Comparison of ENCODE assay signal across 8 cellular contexts in genomic region chr9:75001719-75002421, GRCh38. TPM values are rescaled to one million over a fixed set of nuclear protein-coding genes. Genes with fewer than 3 reads are reported as not detected.
DNase-seq lines count a peak whose midpoint lies in the region; FAIRE-seq and TF ChIP-seq lines count a peak whose summit lies in the region.

No MANE protein-coding gene starts in this region.

- peak overlapping the region; percentile 92 for H2AFZ ChIP-seq in H1 (ENCODE audit: low read length)

- no peaks in the 10 kb centered on the region for H3K79me1 ChIP-seq in H1 (ENCODE audit: low read depth, low read length)
- H3K79me1 ChIP-seq in mesendoderm (ENCODE audit: low read length), result no peaks in the 10 kb centered on the region

- peak; percentile 90 for FAIRE-seq in H1 (lab: Jason Lieb, UNC)

- H3K23me2 ChIP-seq in H1 (ENCODE audit: low read depth, low read length), result no peaks in the 10 kb centered on the region

- H3K79me2 ChIP-seq in H1 (ENCODE audit: control insufficient read depth in 1 of 2, insufficient read depth in 2 of 2, low read length in 2 of 2) (peaks cover 0 to 2% of the 10 kb centered on the region in 2 experiments; a peak in 1 of 4 replicates), mesendoderm (ENCODE audit: control insufficient read depth, insufficient read depth, low read length) (no peaks in the 10 kb centered on the region)

- H3K4ac ChIP-seq in H1 (replicated peaks; ENCODE audit: insufficient read length, low read depth, low read length), result no peak overlapping the region
- no peak overlapping the region for H3K4ac ChIP-seq in mesendoderm (ENCODE audit: low read depth, low read length)

- H2BK20ac ChIP-seq in H1 (ENCODE audit: low read length), result no peak overlapping the region

- H2BK12ac ChIP-seq in H1 (ENCODE audit: low read depth, low read length), result no peak overlapping the region

- H3K9ac ChIP-seq in H1 (replicated peaks in 1 of 4; ENCODE audit: extremely low read depth in 1 of 4, low read depth in 3 of 4, low read length in 3 of 4) (no peak overlapping the region), mesendoderm (ENCODE audit: low read length) (peak overlapping the region; percentile 6)

- H3K27me3 ChIP-seq in H1 (replicated peaks in 1 of 4; ENCODE audit: control insufficient read depth in 3 of 4, extremely low read depth in 1 of 4, insufficient read depth in 3 of 4, low read length in 3 of 4) (no peaks in the 10 kb centered on the region), mesendoderm (ENCODE audit: insufficient read depth, low read length, poor library complexity) (no peaks in the 10 kb centered on the region)

- no peak for TF ChIP-seq EP300 in H1 (IDR thresholded peaks at IDR 0.05; ENCODE audit: borderline replicate concordance in 1 of 2, low read depth in 2 of 2, low read length in 2 of 2)

- TF ChIP-seq RAD21 in H1 (IDR thresholded peaks at IDR 0.05 in 1 of 2, conservative IDR thresholded peaks at IDR 0.05 in 1 of 2; ENCODE audit: low read depth in 2 of 2, low read length in 2 of 2), result peak; percentile 80 to 82

- no peaks in the 10 kb centered on the region for H3K9me3 ChIP-seq in H1 (ENCODE audit: insufficient read depth in 2 of 2, low read depth in 1 of 2, low read length in 1 of 2)

- no peak overlapping the region for H3K27ac ChIP-seq in H1 (ENCODE audit: low read depth, low read length)
- no peak overlapping the region for H3K27ac ChIP-seq in mesendoderm (ENCODE audit: low read depth, low read length)

- H3K56ac ChIP-seq in H1 (replicated peaks; ENCODE audit: insufficient read length, low read depth, low read length) (no peak overlapping the region), mesendoderm (ENCODE audit: low read length) (no peak overlapping the region)

- H2AK5ac ChIP-seq in H1 (ENCODE audit: low read depth, low read length) (no peak overlapping the region), mesendoderm (ENCODE audit: low read length) (no peak overlapping the region)

- H3K36me3 ChIP-seq in H1 (ENCODE audit: control insufficient read depth in 2 of 4, insufficient read depth in 4 of 4, low read length in 3 of 4) (peaks cover 0 to 2% (median under 1%) of the 10 kb centered on the region in 4 experiments; a peak in 4 of 8 replicates), mesendoderm (ENCODE audit: control insufficient read depth, insufficient read depth, low read length) (no peaks in the 10 kb centered on the region)

- no peak overlapping the region for H2BK5ac ChIP-seq in H1 (ENCODE audit: low read depth, low read length)
- H2BK5ac ChIP-seq in mesendoderm (ENCODE audit: low read length), result no peak overlapping the region

- H4K5ac ChIP-seq in H1 (ENCODE audit: insufficient read length, low read depth, low read length), result no peak overlapping the region
- no peak overlapping the region for H4K5ac ChIP-seq in mesendoderm (ENCODE audit: low read length)

- TF ChIP-seq POLR2A in H1 (IDR thresholded peaks at IDR 0.05; ENCODE audit: control extremely low read depth in 1 of 2, low read depth in 2 of 2, low read length in 2 of 2), result no peak

- DNase-seq in A172 (ENCODE audit: low spot score) (peak; percentile 75), GM10248 (ENCODE audit: extremely low spot score) (peak; percentile 35), HCEC 1CT (peak; percentile 75), LNCaP clone FGC (ENCODE audit: low read depth) (peak; percentile 78), RPMI8226 (peak; percentile 65), H1 (ENCODE audit: low read depth in 1 of 2, low spot score in 2 of 2) (no peak), mesendoderm (peak; percentile 83), GM19238 (ENCODE audit: insufficient read length, low spot score) (no peak)

- H2BK15ac ChIP-seq in H1 (ENCODE audit: low read length) (no peak overlapping the region), mesendoderm (replicated peaks; ENCODE audit: low read depth) (no peak overlapping the region)

- CTCF ChIA-PET in GM10248 (lab: Yijun Ruan, JAX) (interaction anchor here (0.6 to 14.0 kb wide), 12 partner anchors 9 to 227 kb away, joined by 3 to 166 read pairs (median 4); partner anchors contain the start of gene CARNMT1), H1 (lab: Charles Lee; ENCODE audit: partially characterized antibody) (interaction anchor here (0.7 to 13.4 kb wide), 16 partner anchors 8 to 229 kb away, joined by 3 to 241 read pairs (median 3); partner anchors contain the start of gene TRPM6)

- H4K91ac ChIP-seq in H1 (replicated peaks; ENCODE audit: insufficient read length, low read length), result no peak overlapping the region

- H4K20me1 ChIP-seq in H1 (replicated peaks in 1 of 2; ENCODE audit: control insufficient read depth in 1 of 2, insufficient read depth in 2 of 2, low read length in 2 of 2), result peaks cover 0 to 2% of the 10 kb centered on the region in 2 experiments

- H3K18ac ChIP-seq in H1 (ENCODE audit: extremely low read depth, low read length) (no peak overlapping the region), mesendoderm (ENCODE audit: low read length) (no peak overlapping the region)

- H3K4me2 ChIP-seq in H1 (ENCODE audit: insufficient read depth in 1 of 2, low read depth in 2 of 2, low read length in 2 of 2) (no peak overlapping the region), mesendoderm (ENCODE audit: low read length) (no peak overlapping the region)

- no peak overlapping the region for H3K14ac ChIP-seq in H1 (ENCODE audit: insufficient read length)

- WGBS in H1 (ENCODE audit: extremely low coverage in 1 of 2, insufficient coverage in 1 of 2, insufficient read length in 1 of 2, insufficient replicate concordance in 2 of 2, low coverage in 1 of 2, low lambda C conversion rate in 2 of 2, missing lambda C conversion rate in 1 of 2), 2 experiments, result 88% methylated on average over 4 of the region's 4 CpGs; no CpG with 5 or more reads in 1 of the 2 experiments
- WGBS in mesendoderm (ENCODE audit: extremely low coverage, insufficient coverage, low lambda C conversion rate), result no CpG with 5 or more reads among the region's 4 CpGs

- POLR2A ChIA-PET in GM10248 (lab: Yijun Ruan, JAX), result no interaction called here
- POLR2A ChIA-PET in H1 (lab: Charles Lee; ENCODE audit: partially characterized antibody), result no interaction called here

- TF ChIP-seq CTCF in GM10248 (IDR thresholded peaks at IDR 0.05; ENCODE audit: control extremely low read depth, extremely low read depth, low read depth, missing control alignments) (peak; percentile 51), LNCaP clone FGC (IDR thresholded peaks at IDR 0.05; ENCODE audit: control insufficient read depth, extremely low read depth, insufficient read depth) (peak; percentile 65), H1 (IDR thresholded peaks at IDR 0.05; ENCODE audit: control extremely low read depth in 1 of 3, insufficient read depth in 1 of 3, low read depth in 1 of 3, low read length in 3 of 3) (peak in 2 of 3 experiments; percentile 56 to 75; a peak in 3 of 4 replicates)

- no peak overlapping the region for H4K8ac ChIP-seq in H1 (ENCODE audit: extremely low read depth, insufficient read depth, low read length)
- H4K8ac ChIP-seq in mesendoderm (ENCODE audit: low read depth, low read length), result peak overlapping the region; percentile 65

- H3K23ac ChIP-seq in H1 (ENCODE audit: insufficient read length), result no peak overlapping the region
- H3K23ac ChIP-seq in mesendoderm (ENCODE audit: low read length), result no peak overlapping the region

- H2BK120ac ChIP-seq in H1 (replicated peaks; ENCODE audit: low read depth, low read length), result no peak overlapping the region
- H2BK120ac ChIP-seq in mesendoderm (ENCODE audit: low read depth, low read length), result no peak overlapping the region

- H3K4me3 ChIP-seq in LNCaP clone FGC (ENCODE audit: low read depth, low read length) (no peak overlapping the region), H1 (ENCODE audit: extremely low read depth in 1 of 4, insufficient read depth in 2 of 4, low read depth in 3 of 4, low read length in 4 of 4) (no peak overlapping the region), mesendoderm (ENCODE audit: low read length) (no peak overlapping the region)

- no peaks in the 10 kb centered on the region for H3K4me1 ChIP-seq in H1 (replicated peaks in 1 of 4; ENCODE audit: control insufficient read depth in 3 of 4, insufficient read depth in 4 of 4, low read length in 3 of 4)
- H3K4me1 ChIP-seq in mesendoderm (ENCODE audit: control insufficient read depth, low read depth, low read length), result no peaks in the 10 kb centered on the region

TF ChIP-seq in H1, 55 proteins besides CTCF, POLR2A, EP300 and RAD21:
- TF ChIP-seq SAP30 (IDR thresholded peaks at IDR 0.05; ENCODE audit: insufficient read depth, insufficient replicate concordance, low read length) (no peak), SRF (IDR thresholded peaks at IDR 0.05; ENCODE audit: low read depth, low read length) (no peak)
TF ChIP-seq in H1: peak in this region for 0.

RNA-seq across cellular contexts. Expression of gene CARNMT1, which starts 26.2 kb away (rescaled TPM):
- 24.0 and 35.3 TPM in 2 replicates for total RNA-seq in A172 (2014; rRNA removed; shearing (Covaris generic))
- total RNA-seq in H1 (2021; fragmentation: NEBNext Ultra II Directional; extraction: Animal tissue kit (Norgen Biotek cat#: 25700)), result 38.1 and 44.1 TPM in 2 replicates
- polyA plus RNA-seq in H1 (2011; rRNA removed), result 5.1 and 9.1 TPM in 2 replicates
- polyA plus RNA-seq in H1 (2011; cell fraction: cytosol; rRNA removed), result 11.3 TPM
- polyA plus RNA-seq in H1 (2011; cell fraction: nucleus; rRNA removed), result 7.5 TPM
- polyA plus RNA-seq in H1 (2012, experiment 1 of 2), result 5.7 to 14.7 TPM (median 6.9 TPM) in 4 replicates
- polyA plus RNA-seq in H1 (2012, experiment 2 of 2), result 1.7 TPM
- 17.0 TPM for polyA plus RNA-seq in H1 (2013, experiment 1 of 2)
- 16.3 TPM for polyA plus RNA-seq in H1 (2013, experiment 2 of 2)
- 7.9 and 9.4 TPM in 2 replicates for polyA minus RNA-seq in H1 (2011; rRNA and poly(A)+ RNA removed)
- 12.3 TPM for polyA minus RNA-seq in H1 (2011; cell fraction: cytosol; rRNA and poly(A)+ RNA removed)
- 23.1 TPM for polyA minus RNA-seq in H1 (2011; cell fraction: nucleus; rRNA and poly(A)+ RNA removed)
- 21.1 TPM for polyA plus RNA-seq in mesendoderm (2013, experiment 1 of 2)
- 21.4 TPM for polyA plus RNA-seq in mesendoderm (2013, experiment 2 of 2)

RNA-seq across cellular contexts. Expression of gene C9orf40, which starts 49.2 kb away (rescaled TPM):
- 8.9 and 9.7 TPM in 2 replicates for total RNA-seq in A172 (2014; rRNA removed; shearing (Covaris generic))
- 10.8 and 11.2 TPM in 2 replicates for total RNA-seq in H1 (2021; fragmentation: NEBNext Ultra II Directional; extraction: Animal tissue kit (Norgen Biotek cat#: 25700))
- polyA plus RNA-seq in H1 (2011; rRNA removed), result 3.6 and 5.0 TPM in 2 replicates
- 5.5 TPM for polyA plus RNA-seq in H1 (2011; cell fraction: cytosol; rRNA removed)
- polyA plus RNA-seq in H1 (2011; cell fraction: nucleus; rRNA removed), result 2.7 TPM
- 4.0 to 6.3 TPM (median 5.1 TPM) in 4 replicates for polyA plus RNA-seq in H1 (2012, experiment 1 of 2)
- 3.7 TPM for polyA plus RNA-seq in H1 (2012, experiment 2 of 2)
- 5.4 TPM for polyA plus RNA-seq in H1 (2013, experiment 1 of 2)
- polyA plus RNA-seq in H1 (2013, experiment 2 of 2), result 5.7 TPM
- 0.51 and 0.57 TPM in 2 replicates for polyA minus RNA-seq in H1 (2011; rRNA and poly(A)+ RNA removed)
- polyA minus RNA-seq in H1 (2011; cell fraction: cytosol; rRNA and poly(A)+ RNA removed), result 5.1 TPM
- polyA minus RNA-seq in H1 (2011; cell fraction: nucleus; rRNA and poly(A)+ RNA removed), result 5.1 TPM
- polyA plus RNA-seq in mesendoderm (2013, experiment 1 of 2), result 10.4 TPM
- polyA plus RNA-seq in mesendoderm (2013, experiment 2 of 2), result 10.6 TPM

Comparison
In these comparisons a context has a peak if more than half of its experiments do, and no peak if none do; other contexts are left out.
1. DNase-seq: peak in A172 (single experiment), GM10248 (single experiment), HCEC 1CT (single experiment), LNCaP clone FGC (single experiment), RPMI8226 (single experiment) and mesendoderm (single experiment); none in H1 (0 of 2) and GM19238 (single experiment).
2. Peak in every context shown above with its lines, with median percentiles within 50 percentile points of each other: CTCF ChIP-seq.